Comparison of ENCODE assay signal across 9 cellular contexts in the genomic region with DNA sequence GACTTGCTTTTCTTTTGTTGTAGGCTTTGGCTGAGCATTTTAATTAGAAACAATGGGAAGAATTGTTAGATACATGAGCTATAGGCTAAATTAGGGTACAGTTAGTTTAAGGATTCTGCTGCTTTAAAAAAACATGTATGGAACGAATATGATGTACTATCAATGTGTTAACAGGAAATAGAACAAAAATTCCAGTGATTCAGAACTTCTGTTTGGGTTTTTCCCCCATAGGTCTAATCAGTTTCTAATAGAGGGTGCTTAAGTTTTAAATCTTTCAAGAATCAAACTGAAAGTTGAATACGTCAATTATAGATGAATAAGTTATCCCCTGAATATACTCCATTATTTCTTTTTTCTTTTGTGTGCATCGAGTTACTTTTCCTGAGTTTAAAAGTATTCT. TPM values are rescaled to one million over a fixed set of nuclear protein-coding genes. Genes with fewer than 3 reads are reported as not detected.
DNase-seq lines count a peak whose midpoint lies in the region; ATAC-seq, FAIRE-seq and TF ChIP-seq lines count a peak whose summit lies in the region.
"Had no signal": no experiment of that assay in that cellular context is flagged by ENCODE, and none has a peak within 500 bp of the region (broad histone marks: within the 10 kb centered on the region; RNA-seq: fewer than 3 reads in every experiment).

No MANE protein-coding gene starts in this region.

- H3K4me3 ChIP-seq in K562: peak overlapping the region; percentile 89
- peak overlapping the region; percentile 85 for H3K4me3 ChIP-seq in lower lobe of right lung
- H3K4me3 ChIP-seq in transverse colon: peak overlapping the region in 3 of 4 donors; percentile 77 to 94 (median 88)

- H3K27ac Mint-ChIP-seq in activated T-cell treated with anti-CD3 and anti-CD28 coated beads, Interleukin-2, amount 50 U/mL, for 72 hours: peak overlapping the region; percentile 100

- TF ChIP-seq POLR2A in K562 (conservative IDR thresholded peaks at IDR 0.05): no peak
- no peak for TF ChIP-seq POLR2A in transverse colon (IDR thresholded peaks at IDR 0.05)

- CTCF ChIA-PET in K562 (lab: Yijun Ruan, JAX; ENCODE audit: low intra/inter-chr PET ratio): no interaction called here

- no peak for FAIRE-seq in K562 (lab: Jason Lieb, UNC)

- TF ChIP-seq CTCF in K562 (IDR thresholded peaks at IDR 0.05 in 2 of 3, conservative IDR thresholded peaks at IDR 0.05 in 1 of 3; ENCODE audit: insufficient read depth in 2 of 3, low read depth in 1 of 3, low read length in 3 of 3) (no peak), lower lobe of right lung (IDR thresholded peaks at IDR 0.05) (no peak), transverse colon (IDR thresholded peaks at IDR 0.05) (no peak)

- H3K9me1 ChIP-seq in K562 (ENCODE audit: control insufficient read depth, insufficient read depth, low read length): no peaks in the 10 kb centered on the region

- peak overlapping the region; percentile 93 to 94 for H3K4me3 Mint-ChIP-seq in activated T-cell treated with anti-CD3 and anti-CD28 coated beads, Interleukin-2, amount 50 U/mL, for 72 hours

- peaks cover 72% of the 10 kb centered on the region for H3K79me2 ChIP-seq in K562 (ENCODE audit: control insufficient read depth, insufficient read depth, low read length)

- H3K36me3 ChIP-seq in K562 (ENCODE audit: control insufficient read depth, insufficient read depth, low read length) (no peaks in the 10 kb centered on the region), lower lobe of right lung (no peaks in the 10 kb centered on the region), transverse colon (no peaks in the 10 kb centered on the region)

- no peak for TF ChIP-seq RAD21 in K562 (CRISPR knock-in tag; conservative IDR thresholded peaks at IDR 0.05 in 1 of 2, IDR thresholded peaks at IDR 0.05 in 1 of 2)

- peak overlapping the region; percentile 88 for H3K4me2 ChIP-seq in K562 (ENCODE audit: insufficient read depth, low read length)

- POLR2A ChIA-PET in K562 (lab: Yijun Ruan, JAX): interaction anchor here (1.2 to 1.6 kb wide), 3 partner anchors 13 to 24 kb away, joined by 3 to 5 read pairs (median 3); no protein-coding TSS in a partner anchor

- H3K36me3 Mint-ChIP-seq in activated T-cell treated with anti-CD3 and anti-CD28 coated beads, Interleukin-2, amount 50 U/mL, for 72 hours (ENCODE audit: insufficient read depth in 2 of 2): peaks cover 11% of the 10 kb centered on the region in 2 donors

- H3K27me3 Mint-ChIP-seq in activated T-cell treated with anti-CD3 and anti-CD28 coated beads, Interleukin-2, amount 50 U/mL, for 72 hours (ENCODE audit: low read depth): no peaks in the 10 kb centered on the region

- no peak for DNase-seq in activated T-cell treated with anti-CD3 and anti-CD28 coated beads, Interleukin-2, amount 50 U/mL, for 72 hours
- no peak for DNase-seq in activated T-cell treated with anti-CD3 and anti-CD28 coated beads, Interleukin-2, amount 50 U/mL, for 1 hour
- no peak for DNase-seq in K562 (ENCODE audit: extremely low read depth in 1 of 4, low spot score in 3 of 4)
- no peak for DNase-seq in lower lobe of right lung
- no peak for DNase-seq in transverse colon
- no peak for DNase-seq in SHP77 (lab: John Stamatoyannopoulos, UW)
- DNase-seq in cerebellar cortex (ENCODE audit: low spot score): no peak
- no peak for DNase-seq in NCI-H2196 (lab: John Stamatoyannopoulos, UW; ENCODE audit: unreplicated experiment)
- DNase-seq: activated gamma-delta T cell had no signal

- H3K27me3 ChIP-seq in K562 (ENCODE audit: control insufficient read depth in 2 of 2, insufficient read depth in 2 of 2, low read length in 2 of 2): no peaks in the 10 kb centered on the region
- H3K27me3 ChIP-seq in lower lobe of right lung (ENCODE audit: low read depth): no peaks in the 10 kb centered on the region
- no peaks in the 10 kb centered on the region for H3K27me3 ChIP-seq in transverse colon

- intact Hi-C loops in K562 (cut with micrococcal nuclease): loop anchor here (5.0 kb wide), 3 partner anchors 88 to 177 kb away; no protein-coding TSS in a partner anchor
- intact Hi-C loops in lower lobe of right lung (cut with DNase I): no loop called here
- intact Hi-C loops in transverse colon (cut with DNase I; ENCODE audit: low total_unique reads): loop anchor here (10.0 kb wide), 1 partner anchor 235 kb away; no protein-coding TSS in a partner anchor

- TF ChIP-seq EP300 in K562 (IDR thresholded peaks at IDR 0.05; ENCODE audit: low read length) (no peak), transverse colon (IDR thresholded peaks at IDR 0.05; ENCODE audit: low read depth) (no peak)

- H4K20me1 ChIP-seq in K562 (replicated peaks; ENCODE audit: control insufficient read depth, insufficient read depth, low read length): peaks cover 10% of the 10 kb centered on the region

- H3K27ac ChIP-seq in K562 (ENCODE audit: extremely low read depth, low read depth, low read length): no peak overlapping the region
- peak overlapping the region; percentile 98 for H3K27ac ChIP-seq in lower lobe of right lung
- H3K27ac ChIP-seq in transverse colon: peak overlapping the region; percentile 95 to 100 (median 99)

- H3K4me1 Mint-ChIP-seq in activated T-cell treated with anti-CD3 and anti-CD28 coated beads, Interleukin-2, amount 50 U/mL, for 72 hours (ENCODE audit: low read depth): peaks cover 53% of the 10 kb centered on the region

- WGBS in K562 (ENCODE audit: insufficient coverage, low coverage, missing lambda C conversion rate): 31% methylated on average over 3 of the region's 3 CpGs
- WGBS in transverse colon (ENCODE audit: low coverage in 1 of 2), 2 donors: 19 to 25% methylated on average over 3 of the region's 3 CpGs

- no peaks in the 10 kb centered on the region for H3K9me3 Mint-ChIP-seq in activated T-cell treated with anti-CD3 and anti-CD28 coated beads, Interleukin-2, amount 50 U/mL, for 72 hours

- H2AFZ ChIP-seq in K562 (ENCODE audit: low read depth, low read length): no peak overlapping the region

- H3K9me3 ChIP-seq in K562 (replicated peaks; ENCODE audit: control insufficient read depth, insufficient read depth, low read depth, low read length) (no peaks in the 10 kb centered on the region), lower lobe of right lung (no peaks in the 10 kb centered on the region), transverse colon (no peaks in the 10 kb centered on the region)

- peak overlapping the region in 1 of 2 experiments; percentile 67; a peak in 2 of 4 replicates for H3K9ac ChIP-seq in K562 (ENCODE audit: insufficient read depth in 1 of 2, low read depth in 2 of 2, low read length in 2 of 2)

- peaks cover 2 to 9% of the 10 kb centered on the region in 2 experiments; a peak in 3 of 5 replicates for H3K4me1 ChIP-seq in K562 (replicated peaks in 1 of 2; ENCODE audit: control insufficient read depth in 2 of 2, insufficient read depth in 2 of 2, low read length in 2 of 2)
- H3K4me1 ChIP-seq in lower lobe of right lung: peaks cover 56% of the 10 kb centered on the region
- H3K4me1 ChIP-seq in transverse colon: peaks cover 2 to 63% (median 39%) of the 10 kb centered on the region in 4 donors

- in situ Hi-C loops in K562 (cut with MboI) (no loop called here), transverse colon (cut with MboI; ENCODE audit: low pct_ligation_motif_present in 1 of 4, low pct_unique_long_range_greater_than_20kb in 1 of 4, low sequenced_read_pairs in 3 of 4) (no loop called here)

- BruUV-seq in K562 (replicated peaks; lab: Mats Ljungman, UMichigan): TSS peak; percentile 36

- ATAC-seq in activated T-cell treated with anti-CD3 and anti-CD28 coated beads, Interleukin-2, amount 50 U/mL, for 72 hours (replicated peaks in 1 of 2): no peak
- ATAC-seq in K562: no peak
- ATAC-seq in lower lobe of right lung: no peak

TF ChIP-seq in K562, 482 proteins besides CTCF, POLR2A, EP300 and RAD21 (continues in another document):
- TF ChIP-seq, protein P1, sequence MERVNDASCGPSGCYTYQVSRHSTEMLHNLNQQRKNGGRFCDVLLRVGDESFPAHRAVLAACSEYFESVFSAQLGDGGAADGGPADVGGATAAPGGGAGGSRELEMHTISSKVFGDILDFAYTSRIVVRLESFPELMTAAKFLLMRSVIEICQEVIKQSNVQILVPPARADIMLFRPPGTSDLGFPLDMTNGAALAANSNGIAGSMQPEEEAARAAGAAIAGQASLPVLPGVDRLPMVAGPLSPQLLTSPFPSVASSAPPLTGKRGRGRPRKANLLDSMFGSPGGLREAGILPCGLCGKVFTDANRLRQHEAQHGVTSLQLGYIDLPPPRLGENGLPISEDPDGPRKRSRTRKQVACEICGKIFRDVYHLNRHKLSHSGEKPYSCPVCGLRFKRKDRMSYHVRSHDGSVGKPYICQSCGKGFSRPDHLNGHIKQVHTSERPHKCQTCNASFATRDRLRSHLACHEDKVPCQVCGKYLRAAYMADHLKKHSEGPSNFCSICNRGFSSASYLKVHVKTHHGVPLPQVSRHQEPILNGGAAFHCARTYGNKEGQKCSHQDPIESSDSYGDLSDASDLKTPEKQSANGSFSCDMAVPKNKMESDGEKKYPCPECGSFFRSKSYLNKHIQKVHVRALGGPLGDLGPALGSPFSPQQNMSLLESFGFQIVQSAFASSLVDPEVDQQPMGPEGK (CRISPR knock-in tag; IDR thresholded peaks at IDR 0.05; ENCODE audit: borderline replicate concordance): no peak
- TF ChIP-seq ZFP30 (CRISPR knock-in tag; IDR thresholded peaks at IDR 0.05; ENCODE audit: borderline replicate concordance): no peak
- TF ChIP-seq MED1 (CRISPR knock-in tag; IDR thresholded peaks at IDR 0.05; ENCODE audit: borderline replicate concordance): no peak

RNA-seq across cellular contexts. Expression of gene TAB2, which starts 1.9 kb away (rescaled TPM):
- 100 to 1,000 TPM; 118 to 125 TPM for total RNA-seq in activated T-cell treated with anti-CD3 and anti-CD28 coated beads, Interleukin-2, amount 50 U/mL, for 72 hours
- total RNA-seq in K562 (2011; cell fraction: chromatin; rRNA removed; ENCODE audit: low replicate concordance): 32.6 and 83.4 TPM in 2 replicates
- 12.5 and 17.0 TPM in 2 replicates for total RNA-seq in K562 (2011; cell fraction: nucleolus; rRNA removed)
- total RNA-seq in K562 (2011; cell fraction: nucleoplasm; rRNA removed): 22.4 and 28.9 TPM in 2 replicates
- 9.1 and 10.6 TPM in 2 replicates for total RNA-seq in K562 (2014; rRNA removed)
- 17.4 and 19.9 TPM in 2 replicates for total RNA-seq in K562 (2014; rRNA removed; fragmentation: Illumina TruSeq; extraction: Trizol)
- total RNA-seq in K562 (2015; rRNA removed; fragmentation: Illumina TruSeq; extraction: Trizol): 18.9 and 21.5 TPM in 2 replicates
- total RNA-seq in K562 (2021): 19.3 and 23.2 TPM in 2 replicates
- polyA plus RNA-seq in K562 (2011; rRNA removed): 36.3 and 38.3 TPM in 2 replicates
- 14.7 and 22.5 TPM in 2 replicates for polyA plus RNA-seq in K562 (2011; cell fraction: cytosol; rRNA removed)
- polyA plus RNA-seq in K562 (2011; cell fraction: nucleus; rRNA removed): 16.4 and 24.9 TPM in 2 replicates
- 19.1 and 25.4 TPM in 2 replicates for polyA plus RNA-seq in K562 (2012)
- 29.8 and 32.9 TPM in 2 replicates for polyA plus RNA-seq in K562 (2014; fragmentation: Illumina TruSeq; extraction: Trizol)
- 1 to 10 TPM; 9.5 to 10.0 TPM for polyA plus RNA-seq in K562 (2014; fragmentation: Nextera tagmentation; extraction: Ambion mirVana)
- 16.9 and 18.6 TPM in 2 replicates for polyA plus RNA-seq in K562 (2014; rRNA removed)
- 58.1 and 66.9 TPM in 2 replicates for polyA minus RNA-seq in K562 (2011; rRNA and poly(A)+ RNA removed)
- polyA minus RNA-seq in K562 (2011; cell fraction: cytosol; rRNA and poly(A)+ RNA removed): 20.3 and 20.8 TPM in 2 replicates
- polyA minus RNA-seq in K562 (2011; cell fraction: nucleus; rRNA and poly(A)+ RNA removed): 16.2 and 25.0 TPM in 2 replicates
- 60.9 TPM for total RNA-seq in lower lobe of right lung
- 10 to 100 TPM; 43.6 to 89.9 (median 64.7) TPM for total RNA-seq in transverse colon
